ENCODE assay signal across 19 cellular contexts in genomic region chr2:204003276-204003985, GRCh38.
DNase-seq lines count a peak whose midpoint lies in the region; ATAC-seq lines count a peak whose summit lies in the region.
"Had no signal": no experiment of that assay in that cellular context is flagged by ENCODE, and none has a peak within 500 bp of the region (broad histone marks: within the 10 kb centered on the region; RNA-seq: fewer than 3 reads in every experiment).

No MANE protein-coding gene starts in this region.

- H3K27me3 Mint-ChIP-seq in activated T-cell treated with anti-CD3 and anti-CD28 coated beads, Interleukin-2, amount 50 U/mL, for 72 hours (ENCODE audit: low read depth), result no peaks in the 10 kb centered on the region
- no peaks in the 10 kb centered on the region for H3K27me3 Mint-ChIP-seq in activated T-cell treated with anti-CD3 and anti-CD28 coated beads, Interleukin-2, amount 50 U/mL, for 4 hours (ENCODE audit: low read depth)
- no peaks in the 10 kb centered on the region for H3K27me3 Mint-ChIP-seq in CD4-positive, CD25-positive, alpha-beta regulatory T cell
- no peaks in the 10 kb centered on the region for H3K27me3 Mint-ChIP-seq in T-helper 1 cell treated with Interleukin-12 subunit alpha and Interleukin-12 subunit beta and Interleukin-4 antibody, amounts not matched to agents 30 μg/mL and 1 μg/mL, for 36 hours (ENCODE audit: low read depth)
- H3K27me3 Mint-ChIP-seq in activated naive CD8-positive, alpha-beta T cell treated with anti-CD3 and anti-CD28 coated beads, Interleukin-2, amount 10 ng/mL, durations not matched to agents 7 days and 5 days, result no peaks in the 10 kb centered on the region
- H3K27me3 Mint-ChIP-seq: IgD-negative memory B cell had no signal

- no peaks in the 10 kb centered on the region for H3K36me3 ChIP-seq in CD4-positive, CD25-positive, alpha-beta regulatory T cell (ENCODE audit: control insufficient read depth, insufficient read depth, low read length)
- H3K36me3 ChIP-seq: BE2C had no signal

- H3K36me3 Mint-ChIP-seq in activated T-cell treated with anti-CD3 and anti-CD28 coated beads, Interleukin-2, amount 50 U/mL, for 72 hours (ENCODE audit: insufficient read depth in 2 of 2), result peaks cover 18 to 23% of the 10 kb centered on the region in 2 donors
- peaks cover 3% of the 10 kb centered on the region for H3K36me3 Mint-ChIP-seq in activated T-cell treated with anti-CD3 and anti-CD28 coated beads, Interleukin-2, amount 50 U/mL, for 4 hours (ENCODE audit: insufficient read depth)
- no peaks in the 10 kb centered on the region for H3K36me3 Mint-ChIP-seq in CD4-positive, CD25-positive, alpha-beta regulatory T cell
- peaks cover 42% of the 10 kb centered on the region for H3K36me3 Mint-ChIP-seq in T-helper 1 cell treated with Interleukin-12 subunit alpha and Interleukin-12 subunit beta and Interleukin-4 antibody, amounts not matched to agents 30 μg/mL and 1 μg/mL, for 36 hours (ENCODE audit: low read depth)
- H3K36me3 Mint-ChIP-seq in activated naive CD8-positive, alpha-beta T cell treated with anti-CD3 and anti-CD28 coated beads, Interleukin-2, amount 10 ng/mL, durations not matched to agents 7 days and 5 days, result peaks cover 42% of the 10 kb centered on the region
- H3K36me3 Mint-ChIP-seq: IgD-negative memory B cell had no signal

- peak; percentile 39 to 61 for ATAC-seq in activated T-cell treated with anti-CD3 and anti-CD28 coated beads, Interleukin-2, amount 50 U/mL, for 72 hours (replicated peaks in 1 of 2)
- no peak for ATAC-seq in activated T-cell treated with anti-CD3 and anti-CD28 coated beads, Interleukin-2, amount 50 U/mL, for 4 hours
- no peak for ATAC-seq in CD4-positive, CD25-positive, alpha-beta regulatory T cell (ENCODE audit: low read depth in 2 of 2)
- no peak for ATAC-seq in activated naive CD8-positive, alpha-beta T cell treated with anti-CD3 and anti-CD28 coated beads, Interleukin-2, amount 10 ng/mL, durations not matched to agents 7 days and 5 days (ENCODE audit: low read depth)
- ATAC-seq in HG03521 (IDR thresholded peaks at IDR 0.05; ENCODE audit: unreplicated experiment), result no peak
- ATAC-seq: Panc1 had no signal

- H3K27ac ChIP-seq in CD4-positive, CD25-positive, alpha-beta regulatory T cell (ENCODE audit: insufficient read depth, low read length, poor library complexity, severe bottlenecking), result no peak overlapping the region

- DNase-seq in activated T-cell treated with anti-CD3 and anti-CD28 coated beads, Interleukin-2, amount 50 U/mL, for 72 hours, result no peak
- DNase-seq in activated T-cell treated with anti-CD3 and anti-CD28 coated beads, Interleukin-2, amount 50 U/mL, for 4 hours, result no peak
- no peak for DNase-seq in CD4-positive, CD25-positive, alpha-beta regulatory T cell
- DNase-seq in activated naive CD8-positive, alpha-beta T cell treated with anti-CD3 and anti-CD28 coated beads, Interleukin-2, amount 10 ng/mL, durations not matched to agents 7 days and 5 days, result no peak
- DNase-seq in NCI-H1694 (lab: John Stamatoyannopoulos, UW), result no peak
- DNase-seq: BE2C, COR-L47, DMS79 treated with DMSO at 0.1 percent for 48 hours, MV-4-11, NCI-H1105 treated with DMSO at 0.1 percent for 48 hours, NCI-H2081, NCI-H2171, NCI-H524 treated with DMSO at 0.1 percent for 48 hours, NCI-H82, SIG-M5 had no signal

- H3K4me3 ChIP-seq in CD4-positive, CD25-positive, alpha-beta regulatory T cell (ENCODE audit: low read depth, low read length), result no peak overlapping the region

- H3K27me3 ChIP-seq in CD4-positive, CD25-positive, alpha-beta regulatory T cell (ENCODE audit: control insufficient read depth, insufficient read depth, low read length), result no peaks in the 10 kb centered on the region
- H3K27me3 ChIP-seq: BE2C had no signal

- POLR2A ChIA-PET in activated naive CD8-positive, alpha-beta T cell treated with anti-CD3 and anti-CD28 coated beads, Interleukin-2, amount 10 ng/mL, durations not matched to agents 7 days and 5 days (lab: Charles Lee), result no interaction called here

- H3K27ac Mint-ChIP-seq in activated T-cell treated with anti-CD3 and anti-CD28 coated beads, Interleukin-2, amount 50 U/mL, for 72 hours, result peak overlapping the region; percentile 99
- peak overlapping the region; percentile 39 to 88 (median 47) for H3K27ac Mint-ChIP-seq in CD4-positive, CD25-positive, alpha-beta regulatory T cell
- H3K27ac Mint-ChIP-seq in T-helper 1 cell treated with Interleukin-12 subunit alpha and Interleukin-12 subunit beta and Interleukin-4 antibody, amounts not matched to agents 30 μg/mL and 1 μg/mL, for 36 hours, result peak overlapping the region; percentile 83
- H3K27ac Mint-ChIP-seq in activated naive CD8-positive, alpha-beta T cell treated with anti-CD3 and anti-CD28 coated beads, Interleukin-2, amount 10 ng/mL, durations not matched to agents 7 days and 5 days, result peak overlapping the region; percentile 52
- H3K27ac Mint-ChIP-seq: IgD-negative memory B cell had no signal

- no peaks in the 10 kb centered on the region for H3K9me3 ChIP-seq in CD4-positive, CD25-positive, alpha-beta regulatory T cell (ENCODE audit: control insufficient read depth in 2 of 2, low read length in 2 of 2)
- H3K9me3 ChIP-seq: BE2C had no signal

- peaks cover 95% of the 10 kb centered on the region for H3K4me1 Mint-ChIP-seq in activated T-cell treated with anti-CD3 and anti-CD28 coated beads, Interleukin-2, amount 50 U/mL, for 72 hours (ENCODE audit: low read depth)
- peaks cover 95% of the 10 kb centered on the region for H3K4me1 Mint-ChIP-seq in activated T-cell treated with anti-CD3 and anti-CD28 coated beads, Interleukin-2, amount 50 U/mL, for 4 hours (ENCODE audit: low read depth)
- H3K4me1 Mint-ChIP-seq in CD4-positive, CD25-positive, alpha-beta regulatory T cell, result peaks cover 65 to 93% (median 82%) of the 10 kb centered on the region in 4 donors
- H3K4me1 Mint-ChIP-seq in T-helper 1 cell treated with Interleukin-12 subunit alpha and Interleukin-12 subunit beta and Interleukin-4 antibody, amounts not matched to agents 30 μg/mL and 1 μg/mL, for 36 hours (ENCODE audit: low read depth), result peaks cover 93% of the 10 kb centered on the region
- H3K4me1 Mint-ChIP-seq in activated naive CD8-positive, alpha-beta T cell treated with anti-CD3 and anti-CD28 coated beads, Interleukin-2, amount 10 ng/mL, durations not matched to agents 7 days and 5 days, result peaks cover 71% of the 10 kb centered on the region

- peak overlapping the region; percentile 32 to 81 for H3K4me3 Mint-ChIP-seq in activated T-cell treated with anti-CD3 and anti-CD28 coated beads, Interleukin-2, amount 50 U/mL, for 72 hours
- no peak overlapping the region for H3K4me3 Mint-ChIP-seq in activated T-cell treated with anti-CD3 and anti-CD28 coated beads, Interleukin-2, amount 50 U/mL, for 4 hours
- H3K4me3 Mint-ChIP-seq in CD4-positive, CD25-positive, alpha-beta regulatory T cell, result peak overlapping the region in 3 of 4 donors; percentile 54 to 68 (median 66)
- H3K4me3 Mint-ChIP-seq in T-helper 1 cell treated with Interleukin-12 subunit alpha and Interleukin-12 subunit beta and Interleukin-4 antibody, amounts not matched to agents 30 μg/mL and 1 μg/mL, for 36 hours, result no peak overlapping the region
- no peak overlapping the region for H3K4me3 Mint-ChIP-seq in activated naive CD8-positive, alpha-beta T cell treated with anti-CD3 and anti-CD28 coated beads, Interleukin-2, amount 10 ng/mL, durations not matched to agents 7 days and 5 days
- H3K4me3 Mint-ChIP-seq: IgD-negative memory B cell had no signal

- peaks cover 15 to 16% of the 10 kb centered on the region in 2 donors for H3K9me3 Mint-ChIP-seq in activated T-cell treated with anti-CD3 and anti-CD28 coated beads, Interleukin-2, amount 50 U/mL, for 72 hours
- H3K9me3 Mint-ChIP-seq in activated T-cell treated with anti-CD3 and anti-CD28 coated beads, Interleukin-2, amount 50 U/mL, for 4 hours, result peaks cover 7% of the 10 kb centered on the region
- peaks cover 0 to 12% (median 1%) of the 10 kb centered on the region in 7 donors for H3K9me3 Mint-ChIP-seq in CD4-positive, CD25-positive, alpha-beta regulatory T cell
- H3K9me3 Mint-ChIP-seq in T-helper 1 cell treated with Interleukin-12 subunit alpha and Interleukin-12 subunit beta and Interleukin-4 antibody, amounts not matched to agents 30 μg/mL and 1 μg/mL, for 36 hours, result peaks cover 44% of the 10 kb centered on the region
- H3K9me3 Mint-ChIP-seq in activated naive CD8-positive, alpha-beta T cell treated with anti-CD3 and anti-CD28 coated beads, Interleukin-2, amount 10 ng/mL, durations not matched to agents 7 days and 5 days, result peaks cover 22% of the 10 kb centered on the region
- H3K9me3 Mint-ChIP-seq: IgD-negative memory B cell had no signal

- H3K4me1 ChIP-seq in CD4-positive, CD25-positive, alpha-beta regulatory T cell (ENCODE audit: control insufficient read depth, insufficient read depth, low read length, poor library complexity, severe bottlenecking), result peaks cover 82% of the 10 kb centered on the region
- H3K4me1 ChIP-seq: BE2C had no signal

Comparison
In these comparisons a context has a peak if more than half of its experiments do, and no peak if none do; other contexts are left out.
1. ATAC-seq: peak in activated T-cell treated with anti-CD3 and anti-CD28 coated beads, Interleukin-2, amount 50 U/mL, for 72 hours (2 of 2); none in activated T-cell treated with anti-CD3 and anti-CD28 coated beads, Interleukin-2, amount 50 U/mL, for 4 hours (0 of 2), CD4-positive, CD25-positive, alpha-beta regulatory T cell (0 of 2), activated naive CD8-positive, alpha-beta T cell treated with anti-CD3 and anti-CD28 coated beads, Interleukin-2, amount 10 ng/mL, durations not matched to agents 7 days and 5 days (single experiment) and HG03521 (single experiment).
2. H3K4me3 Mint-ChIP-seq: peak in activated T-cell treated with anti-CD3 and anti-CD28 coated beads, Interleukin-2, amount 50 U/mL, for 72 hours (2 of 2) and CD4-positive, CD25-positive, alpha-beta regulatory T cell (3 of 4); none in activated T-cell treated with anti-CD3 and anti-CD28 coated beads, Interleukin-2, amount 50 U/mL, for 4 hours (single experiment), T-helper 1 cell treated with Interleukin-12 subunit alpha and Interleukin-12 subunit beta and Interleukin-4 antibody, amounts not matched to agents 30 μg/mL and 1 μg/mL, for 36 hours (single experiment) and activated naive CD8-positive, alpha-beta T cell treated with anti-CD3 and anti-CD28 coated beads, Interleukin-2, amount 10 ng/mL, durations not matched to agents 7 days and 5 days (single experiment).
3. H3K27ac Mint-ChIP-seq: peak in every context shown above with its lines; median percentile 99 in activated T-cell treated with anti-CD3 and anti-CD28 coated beads, Interleukin-2, amount 50 U/mL, for 72 hours; 83 in T-helper 1 cell treated with Interleukin-12 subunit alpha and Interleukin-12 subunit beta and Interleukin-4 antibody, amounts not matched to agents 30 μg/mL and 1 μg/mL, for 36 hours; 52 in activated naive CD8-positive, alpha-beta T cell treated with anti-CD3 and anti-CD28 coated beads, Interleukin-2, amount 10 ng/mL, durations not matched to agents 7 days and 5 days; 47 in CD4-positive, CD25-positive, alpha-beta regulatory T cell.